In genomic region chr1:62608905-62609304, GRCh38 we compare ENCODE assay signal across 28 cellular contexts. TPM values are rescaled to one million over a fixed set of nuclear protein-coding genes. Genes with fewer than 3 reads are reported as not detected.
"Had no signal": no experiment of that assay in that cellular context is flagged by ENCODE, and none has a peak within 500 bp of the region (broad histone marks: within the 10 kb centered on the region; RNA-seq: fewer than 3 reads in every experiment).

No MANE protein-coding gene starts in this region.

- H3K9ac ChIP-seq: neural progenitor cell, parathyroid adenoma had no signal

- H3K4me2 ChIP-seq: neural progenitor cell had no signal

- H2AFZ ChIP-seq: neural progenitor cell, parathyroid adenoma had no signal

- H3K4me3 ChIP-seq: neural progenitor cell, psoas muscle, skin epidermis, stomach, suprapubic skin, testis, tibial artery, transverse colon, upper lobe of right lung, uterus had no signal

- H3K4me1 ChIP-seq: neural progenitor cell, parathyroid adenoma, psoas muscle, stomach, suprapubic skin, testis, tibial artery, upper lobe of right lung, uterus had no signal

- H3K27me3 ChIP-seq: neural progenitor cell, stomach, suprapubic skin, testis, tibial artery, transverse colon, upper lobe of right lung, uterus had no signal

- H3K79me2 ChIP-seq: parathyroid adenoma had no signal

- H3K36me3 ChIP-seq: transverse colon, upper lobe of right lung, uterus had no signal

- DNase-seq: naive thymus-derived CD4-positive, alpha-beta T cell; natural killer cell; occipital lobe; posterior cingulate gyrus; psoas muscle; right cardiac atrium; stimulated activated CD4-positive, alpha-beta T cell treated with anti-CD3 and anti-CD28 coated beads, Interleukin-15, amount 100 ng/mL, for 24 hours; stimulated activated CD4-positive, alpha-beta T cell treated with anti-CD3 and anti-CD28 coated beads, Interleukin-2, amount 100 ng/mL, for 24 hours; stimulated activated CD4-positive, alpha-beta T cell treated with anti-CD3 and anti-CD28 coated beads, Interleukin-2, amount 100 ng/mL, for 48 hours; stimulated activated CD4-positive, alpha-beta T cell treated with anti-CD3 and anti-CD28 coated beads, Interleukin-4, amount 100 ng/mL, for 24 hours; stimulated activated naive B cell treated with anti-CD40 and anti-IgM and Interleukin-4, amounts not matched to agents 10 μg/mL and 1 μg/mL and 100 μg/mL, for 72 hours; stimulated activated naive CD4-positive, alpha-beta T cell treated with Interleukin-2 at 50 U/mL for 16 hours; stomach; testis; tibial artery; transverse colon; upper lobe of right lung; uterus had no signal

- H3K27ac ChIP-seq: neural progenitor cell, parathyroid adenoma, psoas muscle, skin epidermis, stomach, suprapubic skin, testis, tibial artery, transverse colon, upper lobe of right lung, uterus had no signal

- ATAC-seq: naive thymus-derived CD4-positive, alpha-beta T cell; natural killer cell; psoas muscle; right cardiac atrium; sciatic nerve; stimulated activated effector memory CD8-positive, alpha-beta T cell treated with anti-CD3 and anti-CD28 coated beads, Interleukin-12 subunit alpha, Interleukin-12 subunit beta, amount 100 ng/mL, for 72 hours; stimulated activated naive B cell treated with anti-CD40 and anti-IgM and Interleukin-4, amounts not matched to agents 10 μg/mL and 1 μg/mL and 100 μg/mL, for 72 hours; upper lobe of right lung had no signal

- H3K9me3 ChIP-seq: psoas muscle, stomach, suprapubic skin, testis, tibial artery, transverse colon, upper lobe of right lung, uterus had no signal

RNA-seq across cellular contexts. Expression of gene ANGPTL3, which starts 11.6 kb away (rescaled TPM):
- total RNA-seq: naive thymus-derived CD4-positive, alpha-beta T cell; natural killer cell; occipital lobe; osteoblast; psoas muscle; right cardiac atrium; sciatic nerve; subcutaneous adipose tissue; testis; transverse colon; upper lobe of right lung; urinary bladder; uterus had no signal
- polyA plus RNA-seq: naive thymus-derived CD4-positive, alpha-beta T cell; neural cell; psoas muscle; right cardiac atrium had no signal
